1 cellular context compared by ENCODE assay signal in the genomic region with DNA sequence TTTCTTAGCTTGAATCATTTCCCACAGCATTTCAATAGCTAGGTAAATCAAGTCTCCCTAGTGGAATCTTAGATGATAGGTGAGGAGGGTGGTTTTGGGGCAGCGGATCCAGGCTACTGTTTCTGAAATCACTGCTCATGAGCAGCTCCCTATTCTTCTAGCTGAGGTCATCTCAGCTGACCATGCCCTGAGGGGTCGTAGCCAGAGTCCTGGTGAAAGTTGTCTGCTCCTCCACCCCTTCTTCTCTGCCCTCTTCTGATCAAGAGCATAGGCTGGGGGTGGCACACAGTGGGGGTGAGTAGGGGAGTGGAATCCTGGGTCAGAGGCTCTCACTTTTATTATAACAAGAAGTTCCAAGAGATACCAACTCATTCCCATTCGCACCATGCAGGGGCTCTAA.
TF ChIP-seq lines count a peak whose summit lies in the region.

No MANE protein-coding gene starts in this region.

TF ChIP-seq in H1, 55 proteins besides CTCF, POLR2A, EP300 and RAD21:
- TF ChIP-seq SIX5 (IDR thresholded peaks at IDR 0.05; ENCODE audit: low read depth, low read length) = no peak
